18 cellular contexts compared by ENCODE assay signal in genomic region chr11:1879342-1879940, GRCh38. TPM values are rescaled to one million over a fixed set of nuclear protein-coding genes. Genes with fewer than 3 reads are reported as not detected.
DNase-seq lines count a peak whose midpoint lies in the region; ATAC-seq, FAIRE-seq and TF ChIP-seq lines count a peak whose summit lies in the region.
"Had no signal": no experiment of that assay in that cellular context is flagged by ENCODE, and none has a peak within 500 bp of the region (broad histone marks: within the 10 kb centered on the region; RNA-seq: fewer than 3 reads in every experiment).

No MANE protein-coding gene starts in this region.

- peaks cover 59 to 95% (median 91%) of the 10 kb centered on the region in 10 experiments for H3K4me1 ChIP-seq in BLaER1 treated with 17β-estradiol and CSF1 and Interleukin-3, amounts not matched to agents 10 nM and 100 nM
- H3K4me1 ChIP-seq in HepG2 (ENCODE audit: insufficient read depth, low read length) = peaks cover 32% of the 10 kb centered on the region
- peaks cover 76% of the 10 kb centered on the region for H3K4me1 ChIP-seq in skeletal muscle satellite cell (ENCODE audit: control insufficient read depth, insufficient read depth, low read length)
- no peaks in the 10 kb centered on the region for H3K4me1 ChIP-seq in mesendoderm (ENCODE audit: control insufficient read depth, low read depth, low read length)
- H3K4me1 ChIP-seq: HAP-1 had no signal

- no peak for TF ChIP-seq CTCF in HepG2 (CRISPR knock-in tag; IDR thresholded peaks at IDR 0.05)

- H2AK5ac ChIP-seq in mesendoderm (ENCODE audit: low read length) = no peak overlapping the region

- H3K4ac ChIP-seq in mesendoderm (ENCODE audit: low read depth, low read length) = no peak overlapping the region

- H3K79me2 ChIP-seq in HepG2 (ENCODE audit: insufficient read depth, low read length) (no peaks in the 10 kb centered on the region), mesendoderm (ENCODE audit: control insufficient read depth, insufficient read depth, low read length) (no peaks in the 10 kb centered on the region)

- no peak overlapping the region for H2AFZ ChIP-seq in HepG2 (ENCODE audit: low read length)

- H3K4me2 ChIP-seq in BLaER1 treated with 17β-estradiol and CSF1 and Interleukin-3, amounts not matched to agents 10 nM and 100 nM = peak overlapping the region; percentile 78 to 96 (median 93); a peak in 21 of 22 replicates
- H3K4me2 ChIP-seq in HepG2 (ENCODE audit: low read depth, low read length) = no peak overlapping the region
- H3K4me2 ChIP-seq in skeletal muscle satellite cell (ENCODE audit: low read length) = peak overlapping the region; percentile 67
- H3K4me2 ChIP-seq in mesendoderm (ENCODE audit: low read length) = no peak overlapping the region

- no peaks in the 10 kb centered on the region for H3K9me3 Mint-ChIP-seq in activated naive CD8-positive, alpha-beta T cell treated with anti-CD3 and anti-CD28 coated beads, Interleukin-2, amount 50 U/mL, for 24 hours

- CTCF ChIA-PET in HepG2 (lab: Yijun Ruan, JAX; ENCODE audit: low intra/inter-chr PET ratio, low total read pairs) = no interaction called here

- H3K9me3 ChIP-seq in BLaER1 treated with 17β-estradiol and CSF1 and Interleukin-3, amounts not matched to agents 10 nM and 100 nM (replicated peaks in 1 of 11) = no peaks in the 10 kb centered on the region
- H3K9me3 ChIP-seq in HepG2 (ENCODE audit: low read length) = no peaks in the 10 kb centered on the region
- no peaks in the 10 kb centered on the region for H3K9me3 ChIP-seq in skeletal muscle satellite cell (replicated peaks; ENCODE audit: low read length)
- H3K9me3 ChIP-seq: HAP-1 had no signal

- intact Hi-C loops in HepG2 (cut with micrococcal nuclease; ENCODE audit: unreplicated experiment) = loop anchor here (2.0 kb wide), 1 partner anchor 43 kb away; no protein-coding TSS in a partner anchor

- TF ChIP-seq EP300 in HepG2 (IDR thresholded peaks at IDR 0.05; ENCODE audit: low read depth in 2 of 2, low read length in 2 of 2) (no peak), HepG2 (CRISPR knock-in tag; IDR thresholded peaks at IDR 0.05; ENCODE audit: borderline replicate concordance) (no peak)

- H3K56ac ChIP-seq in mesendoderm (ENCODE audit: low read length) = no peak overlapping the region

- H3K27me3 Mint-ChIP-seq in activated naive CD8-positive, alpha-beta T cell treated with anti-CD3 and anti-CD28 coated beads, Interleukin-2, amount 50 U/mL, for 24 hours = no peaks in the 10 kb centered on the region

- H3K23ac ChIP-seq in mesendoderm (ENCODE audit: low read length) = no peak overlapping the region

- no peak for TF ChIP-seq POLR2A in HepG2 (IDR thresholded peaks at IDR 0.05; ENCODE audit: insufficient read depth in 1 of 2, low read depth in 2 of 2, low read length in 2 of 2)

- H4K20me1 ChIP-seq in BLaER1 treated with 17β-estradiol and CSF1 and Interleukin-3, amounts not matched to agents 10 nM and 100 nM = peaks cover 0 to 18% (median 0%) of the 10 kb centered on the region in 11 experiments; a peak in 4 of 22 replicates
- no peaks in the 10 kb centered on the region for H4K20me1 ChIP-seq in HepG2 (ENCODE audit: insufficient read depth, low read length)

- no peak overlapping the region for H2BK5ac ChIP-seq in mesendoderm (ENCODE audit: low read length)

- H3K4me1 Mint-ChIP-seq in activated naive CD8-positive, alpha-beta T cell treated with anti-CD3 and anti-CD28 coated beads, Interleukin-2, amount 50 U/mL, for 24 hours = peaks cover 12% of the 10 kb centered on the region

- H3K36me3 ChIP-seq in BLaER1 treated with 17β-estradiol and CSF1 and Interleukin-3, amounts not matched to agents 10 nM and 100 nM = peaks cover 0 to 4% (median 0%) of the 10 kb centered on the region in 11 experiments; a peak in 4 of 22 replicates
- H3K36me3 ChIP-seq in HepG2 (replicated peaks in 1 of 2; ENCODE audit: control insufficient read depth in 1 of 2, insufficient read depth in 2 of 2, low read length in 2 of 2) = no peaks in the 10 kb centered on the region
- peaks cover 52% of the 10 kb centered on the region for H3K36me3 ChIP-seq in skeletal muscle satellite cell (ENCODE audit: insufficient read depth, low read length)
- H3K36me3 ChIP-seq in mesendoderm (ENCODE audit: control insufficient read depth, insufficient read depth, low read length) = no peaks in the 10 kb centered on the region
- H3K36me3 ChIP-seq: HAP-1 had no signal

- no peak for ATAC-seq in activated naive CD8-positive, alpha-beta T cell treated with anti-CD3 and anti-CD28 coated beads, Interleukin-2, amount 50 U/mL, for 24 hours
- no peak for ATAC-seq in HepG2
- no peak for ATAC-seq in GM18502 (IDR thresholded peaks at IDR 0.05; ENCODE audit: poor library complexity, unreplicated experiment)

- H3K27ac ChIP-seq in BLaER1 treated with 17β-estradiol and CSF1 and Interleukin-3, amounts not matched to agents 10 nM and 100 nM = peak overlapping the region in 8 of 11 experiments; percentile 4 to 87 (median 82); a peak in 10 of 22 replicates
- H3K27ac ChIP-seq in HepG2 (ENCODE audit: extremely low read length, insufficient read depth, low read length) (no peak overlapping the region), mesendoderm (ENCODE audit: low read depth, low read length) (no peak overlapping the region)
- H3K27ac ChIP-seq: dorsolateral prefrontal cortex had no signal

- H3K79me1 ChIP-seq in mesendoderm (ENCODE audit: low read length) = no peaks in the 10 kb centered on the region

- BruUV-seq in HepG2 (replicated peaks; lab: Mats Ljungman, UMichigan) = no TSS peak

- H3K27me3 ChIP-seq in BLaER1 treated with 17β-estradiol and CSF1 and Interleukin-3, amounts not matched to agents 10 nM and 100 nM = no peaks in the 10 kb centered on the region
- peaks cover 8 to 55% of the 10 kb centered on the region in 2 experiments; a peak in 4 of 5 replicates for H3K27me3 ChIP-seq in HepG2 (ENCODE audit: control insufficient read depth in 1 of 2, insufficient read depth in 2 of 2, low read length in 2 of 2)
- H3K27me3 ChIP-seq in skeletal muscle satellite cell (ENCODE audit: control insufficient read depth, insufficient read depth, low read length) = no peaks in the 10 kb centered on the region
- no peaks in the 10 kb centered on the region for H3K27me3 ChIP-seq in mesendoderm (ENCODE audit: insufficient read depth, low read length, poor library complexity)
- H3K27me3 ChIP-seq: dorsolateral prefrontal cortex had no signal

- H2BK15ac ChIP-seq in mesendoderm (replicated peaks; ENCODE audit: low read depth) = no peak overlapping the region

- no peak for TF ChIP-seq RAD21 in HepG2 (CRISPR knock-in tag; IDR thresholded peaks at IDR 0.05)

- no peak overlapping the region for H4K8ac ChIP-seq in mesendoderm (ENCODE audit: low read depth, low read length)

- H3K9ac ChIP-seq in BLaER1 treated with 17β-estradiol and CSF1 and Interleukin-3, amounts not matched to agents 10 nM and 100 nM = peak overlapping the region in 6 of 11 experiments; percentile 3 to 74 (median 70); a peak in 4 of 22 replicates
- no peak overlapping the region for H3K9ac ChIP-seq in HepG2 (ENCODE audit: insufficient read depth, low read depth, low read length)
- H3K9ac ChIP-seq in skeletal muscle satellite cell (ENCODE audit: low read depth, low read length) = peak overlapping the region; percentile 92
- H3K9ac ChIP-seq in mesendoderm (ENCODE audit: low read length) = no peak overlapping the region

- no peak overlapping the region for H3K4me3 Mint-ChIP-seq in activated naive CD8-positive, alpha-beta T cell treated with anti-CD3 and anti-CD28 coated beads, Interleukin-2, amount 50 U/mL, for 24 hours

- H3K18ac ChIP-seq in mesendoderm (ENCODE audit: low read length) = no peak overlapping the region

- no peak for FAIRE-seq in HepG2 (lab: Jason Lieb, UNC)

- no peak overlapping the region for H3K4me3 ChIP-seq in BLaER1 treated with 17β-estradiol and CSF1 and Interleukin-3, amounts not matched to agents 10 nM and 100 nM
- no peak overlapping the region for H3K4me3 ChIP-seq in HepG2 (replicated peaks in 1 of 3; ENCODE audit: insufficient read depth in 1 of 3, low read depth in 2 of 3, low read length in 3 of 3)
- no peak overlapping the region for H3K4me3 ChIP-seq in skeletal muscle satellite cell (ENCODE audit: low read length)
- H3K4me3 ChIP-seq in mesendoderm (ENCODE audit: low read length) = no peak overlapping the region
- H3K4me3 ChIP-seq: dorsolateral prefrontal cortex, HAP-1 had no signal

- no peak overlapping the region for H4K5ac ChIP-seq in mesendoderm (ENCODE audit: low read length)

- H3K27ac Mint-ChIP-seq in activated naive CD8-positive, alpha-beta T cell treated with anti-CD3 and anti-CD28 coated beads, Interleukin-2, amount 50 U/mL, for 24 hours = no peak overlapping the region

- H2BK120ac ChIP-seq in mesendoderm (ENCODE audit: low read depth, low read length) = no peak overlapping the region

- 74% methylated on average over 3 of the region's 13 CpGs for WGBS in HepG2 (ENCODE audit: low lambda C conversion rate)
- WGBS in mesendoderm (ENCODE audit: extremely low coverage, insufficient coverage, low lambda C conversion rate) = no CpG with 5 or more reads among the region's 13 CpGs

- POLR2A ChIA-PET in HepG2 (lab: Yijun Ruan, JAX) = no interaction called here

- no peaks in the 10 kb centered on the region for H3K36me3 Mint-ChIP-seq in activated naive CD8-positive, alpha-beta T cell treated with anti-CD3 and anti-CD28 coated beads, Interleukin-2, amount 50 U/mL, for 24 hours (ENCODE audit: low read depth)

- in situ Hi-C loops in HepG2 (cut with HindIII; ENCODE audit: extremely low pct_ligation_motif_present, low pct_unique_long_range_greater_than_20kb) = no loop called here

- DNase-seq in activated naive CD8-positive, alpha-beta T cell treated with anti-CD3 and anti-CD28 coated beads, Interleukin-2, amount 50 U/mL, for 24 hours = peak; percentile 1
- DNase-seq in HepG2 (ENCODE audit: low spot score) = no peak
- no peak for DNase-seq in NCI-H1105 treated with DMSO at 0.1 percent for 48 hours (lab: John Stamatoyannopoulos, UW)
- no peak for DNase-seq in T-helper 9 cell
- DNase-seq in mesendoderm = no peak
- DNase-seq: amniotic stem cell; foreskin melanocyte; NCI-H1092 treated with DMSO at 0.1 percent for 48 hours; stimulated activated CD4-positive, alpha-beta T cell treated with anti-CD3 and anti-CD28 coated beads, Interleukin-1b, Interleukin-23, amount 100 ng/mL, for 48 hours had no signal

RNA-seq across cellular contexts. Expression of gene PRR33, which starts 12.3 kb away (rescaled TPM):
- not detected in 2 replicates for total RNA-seq in HepG2 (2016; rRNA removed; fragmentation: Illumina TruSeq; extraction: Trizol)
- not detected in 2 replicates for total RNA-seq in HepG2 (2016; cell fraction: cytosol; rRNA removed; fragmentation: Illumina TruSeq; extraction: Trizol; ENCODE audit: low read depth)
- not detected in 2 replicates for total RNA-seq in HepG2 (2016; cell fraction: insoluble cytoplasmic fraction; rRNA removed; fragmentation: Illumina TruSeq; extraction: Trizol)
- not detected in 2 replicates for total RNA-seq in HepG2 (2016; cell fraction: membrane; rRNA removed; fragmentation: Illumina TruSeq; extraction: Trizol)
- not detected in 2 replicates for total RNA-seq in HepG2 (2016; cell fraction: nucleus; rRNA removed; fragmentation: Illumina TruSeq; extraction: Trizol)
- not detected in 2 replicates for polyA plus RNA-seq in HepG2 (2011; rRNA removed)
- polyA plus RNA-seq in HepG2 (2011; cell fraction: cytosol; rRNA removed) = not detected in 2 replicates
- polyA plus RNA-seq in HepG2 (2011; cell fraction: nucleus; rRNA removed) = not detected in 2 replicates
- polyA plus RNA-seq in HepG2 (2012) = 0.05 TPM in 1 of 2 replicates, not detected in the other
- not detected in 2 replicates for polyA plus RNA-seq in HepG2 (2016; cell fraction: cytosol; fragmentation: Illumina TruSeq; extraction: Trizol; ENCODE audit: low read depth)
- polyA plus RNA-seq in HepG2 (2016; cell fraction: insoluble cytoplasmic fraction; fragmentation: Illumina TruSeq; extraction: Trizol; ENCODE audit: low read depth) = not detected in 2 replicates
- polyA plus RNA-seq in HepG2 (2016; cell fraction: membrane; fragmentation: Illumina TruSeq; extraction: Trizol; ENCODE audit: low read depth) = not detected in 2 replicates
- polyA plus RNA-seq in HepG2 (2016; cell fraction: nucleus; fragmentation: Illumina TruSeq; extraction: Trizol; ENCODE audit: insufficient read depth, low read depth) = not detected in 2 replicates
- polyA minus RNA-seq in HepG2 (2011; rRNA and poly(A)+ RNA removed; ENCODE audit: low replicate concordance) = not detected in 2 replicates
- polyA minus RNA-seq in HepG2 (2011; cell fraction: cytosol; rRNA and poly(A)+ RNA removed) = not detected in 2 replicates
- not detected in 2 replicates for polyA minus RNA-seq in HepG2 (2011; cell fraction: nucleus; rRNA and poly(A)+ RNA removed)
- not detected in 2 replicates for total RNA-seq in skeletal muscle satellite cell (2012; rRNA removed)
- polyA plus RNA-seq in mesendoderm (2013, experiment 1 of 2) = not detected
- polyA plus RNA-seq in mesendoderm (2013, experiment 2 of 2) = 0.01 TPM
- total RNA-seq: dorsolateral prefrontal cortex, HT1080, kidney epithelial cell, NCI-H460, RPMI7951 had no signal

RNA-seq across cellular contexts. Expression of gene LSP1, which starts 26.6 kb away (rescaled TPM):
- 0.29 and 1.00 TPM in 2 replicates for total RNA-seq in HepG2 (2016; rRNA removed; fragmentation: Illumina TruSeq; extraction: Trizol)
- total RNA-seq in HepG2 (2016; cell fraction: cytosol; rRNA removed; fragmentation: Illumina TruSeq; extraction: Trizol; ENCODE audit: low read depth) = 0.35 and 2.3 TPM in 2 replicates
- 0.65 and 1.00 TPM in 2 replicates for total RNA-seq in HepG2 (2016; cell fraction: insoluble cytoplasmic fraction; rRNA removed; fragmentation: Illumina TruSeq; extraction: Trizol)
- 1.00 and 1.5 TPM in 2 replicates for total RNA-seq in HepG2 (2016; cell fraction: membrane; rRNA removed; fragmentation: Illumina TruSeq; extraction: Trizol)
- not detected in 2 replicates for total RNA-seq in HepG2 (2016; cell fraction: nucleus; rRNA removed; fragmentation: Illumina TruSeq; extraction: Trizol)
- polyA plus RNA-seq in HepG2 (2011; rRNA removed) = 0.59 and 1.5 TPM in 2 replicates
- 0.87 and 0.93 TPM in 2 replicates for polyA plus RNA-seq in HepG2 (2011; cell fraction: cytosol; rRNA removed)
- polyA plus RNA-seq in HepG2 (2011; cell fraction: nucleus; rRNA removed) = 1.4 and 10.9 TPM in 2 replicates
- polyA plus RNA-seq in HepG2 (2012) = 0.93 and 1.1 TPM in 2 replicates
- 0.59 and 1.5 TPM in 2 replicates for polyA plus RNA-seq in HepG2 (2016; cell fraction: cytosol; fragmentation: Illumina TruSeq; extraction: Trizol; ENCODE audit: low read depth)
- polyA plus RNA-seq in HepG2 (2016; cell fraction: insoluble cytoplasmic fraction; fragmentation: Illumina TruSeq; extraction: Trizol; ENCODE audit: low read depth) = 0.38 and 0.45 TPM in 2 replicates
- polyA plus RNA-seq in HepG2 (2016; cell fraction: membrane; fragmentation: Illumina TruSeq; extraction: Trizol; ENCODE audit: low read depth) = 0.73 and 1.2 TPM in 2 replicates
- polyA plus RNA-seq in HepG2 (2016; cell fraction: nucleus; fragmentation: Illumina TruSeq; extraction: Trizol; ENCODE audit: insufficient read depth, low read depth) = 0.79 and 0.90 TPM in 2 replicates
- 0.28 and 0.60 TPM in 2 replicates for polyA minus RNA-seq in HepG2 (2011; rRNA and poly(A)+ RNA removed; ENCODE audit: low replicate concordance)
- 0.59 and 0.70 TPM in 2 replicates for polyA minus RNA-seq in HepG2 (2011; cell fraction: cytosol; rRNA and poly(A)+ RNA removed)
- polyA minus RNA-seq in HepG2 (2011; cell fraction: nucleus; rRNA and poly(A)+ RNA removed) = not detected in 2 replicates
- total RNA-seq in skeletal muscle satellite cell (2012; rRNA removed) = 56.3 and 63.6 TPM in 2 replicates
- 0.08 TPM for polyA plus RNA-seq in mesendoderm (2013, experiment 1 of 2)
- polyA plus RNA-seq in mesendoderm (2013, experiment 2 of 2) = 0.03 TPM
- total RNA-seq: kidney epithelial cell, NCI-H460 had no signal

RNA-seq across cellular contexts. Expression of gene TNNT3, which starts 40.1 kb away (rescaled TPM):
- total RNA-seq in HepG2 (2016; rRNA removed; fragmentation: Illumina TruSeq; extraction: Trizol) = not detected in 2 replicates
- not detected in 2 replicates for total RNA-seq in HepG2 (2016; cell fraction: cytosol; rRNA removed; fragmentation: Illumina TruSeq; extraction: Trizol; ENCODE audit: low read depth)
- not detected in 2 replicates for total RNA-seq in HepG2 (2016; cell fraction: insoluble cytoplasmic fraction; rRNA removed; fragmentation: Illumina TruSeq; extraction: Trizol)
- total RNA-seq in HepG2 (2016; cell fraction: membrane; rRNA removed; fragmentation: Illumina TruSeq; extraction: Trizol) = not detected in 2 replicates
- not detected in 2 replicates for total RNA-seq in HepG2 (2016; cell fraction: nucleus; rRNA removed; fragmentation: Illumina TruSeq; extraction: Trizol)
- not detected in 2 replicates for polyA plus RNA-seq in HepG2 (2011; rRNA removed)
- not detected in 2 replicates for polyA plus RNA-seq in HepG2 (2011; cell fraction: cytosol; rRNA removed)
- not detected in 2 replicates for polyA plus RNA-seq in HepG2 (2011; cell fraction: nucleus; rRNA removed)
- not detected in 2 replicates for polyA plus RNA-seq in HepG2 (2012)
- not detected in 2 replicates for polyA plus RNA-seq in HepG2 (2016; cell fraction: cytosol; fragmentation: Illumina TruSeq; extraction: Trizol; ENCODE audit: low read depth)
- not detected in 2 replicates for polyA plus RNA-seq in HepG2 (2016; cell fraction: insoluble cytoplasmic fraction; fragmentation: Illumina TruSeq; extraction: Trizol; ENCODE audit: low read depth)
- polyA plus RNA-seq in HepG2 (2016; cell fraction: membrane; fragmentation: Illumina TruSeq; extraction: Trizol; ENCODE audit: low read depth) = not detected in 2 replicates
- not detected in 2 replicates for polyA plus RNA-seq in HepG2 (2016; cell fraction: nucleus; fragmentation: Illumina TruSeq; extraction: Trizol; ENCODE audit: insufficient read depth, low read depth)
- polyA minus RNA-seq in HepG2 (2011; rRNA and poly(A)+ RNA removed; ENCODE audit: low replicate concordance) = not detected in 2 replicates
- polyA minus RNA-seq in HepG2 (2011; cell fraction: cytosol; rRNA and poly(A)+ RNA removed) = not detected in 2 replicates
- not detected in 2 replicates for polyA minus RNA-seq in HepG2 (2011; cell fraction: nucleus; rRNA and poly(A)+ RNA removed)
- total RNA-seq in skeletal muscle satellite cell (2012; rRNA removed) = 17.7 TPM in 1 of 2 replicates, not detected in the other
- polyA plus RNA-seq in mesendoderm (2013, experiment 1 of 2) = not detected
- not detected for polyA plus RNA-seq in mesendoderm (2013, experiment 2 of 2)
- total RNA-seq: HT1080, kidney epithelial cell, NCI-H460, RPMI7951 had no signal

RNA-seq across cellular contexts. Expression of gene TNNI2, which starts 40.7 kb away (rescaled TPM):
- 7.2 and 8.5 TPM in 2 replicates for total RNA-seq in HepG2 (2016; rRNA removed; fragmentation: Illumina TruSeq; extraction: Trizol)
- total RNA-seq in HepG2 (2016; cell fraction: cytosol; rRNA removed; fragmentation: Illumina TruSeq; extraction: Trizol; ENCODE audit: low read depth) = 4.6 and 5.0 TPM in 2 replicates
- 6.9 and 7.7 TPM in 2 replicates for total RNA-seq in HepG2 (2016; cell fraction: insoluble cytoplasmic fraction; rRNA removed; fragmentation: Illumina TruSeq; extraction: Trizol)
- 5.9 and 6.3 TPM in 2 replicates for total RNA-seq in HepG2 (2016; cell fraction: membrane; rRNA removed; fragmentation: Illumina TruSeq; extraction: Trizol)
- total RNA-seq in HepG2 (2016; cell fraction: nucleus; rRNA removed; fragmentation: Illumina TruSeq; extraction: Trizol) = 2.2 and 3.4 TPM in 2 replicates
- 12.0 and 21.2 TPM in 2 replicates for polyA plus RNA-seq in HepG2 (2011; rRNA removed)
- polyA plus RNA-seq in HepG2 (2011; cell fraction: cytosol; rRNA removed) = 19.5 and 30.5 TPM in 2 replicates
- polyA plus RNA-seq in HepG2 (2011; cell fraction: nucleus; rRNA removed) = 47.5 and 50.6 TPM in 2 replicates
- polyA plus RNA-seq in HepG2 (2012) = 52.9 and 67.0 TPM in 2 replicates
- polyA plus RNA-seq in HepG2 (2016; cell fraction: cytosol; fragmentation: Illumina TruSeq; extraction: Trizol; ENCODE audit: low read depth) = 7.5 and 8.0 TPM in 2 replicates
- polyA plus RNA-seq in HepG2 (2016; cell fraction: insoluble cytoplasmic fraction; fragmentation: Illumina TruSeq; extraction: Trizol; ENCODE audit: low read depth) = 6.6 and 8.3 TPM in 2 replicates
- polyA plus RNA-seq in HepG2 (2016; cell fraction: membrane; fragmentation: Illumina TruSeq; extraction: Trizol; ENCODE audit: low read depth) = 4.0 and 6.2 TPM in 2 replicates
- polyA plus RNA-seq in HepG2 (2016; cell fraction: nucleus; fragmentation: Illumina TruSeq; extraction: Trizol; ENCODE audit: insufficient read depth, low read depth) = 5.3 and 9.8 TPM in 2 replicates
- polyA minus RNA-seq in HepG2 (2011; rRNA and poly(A)+ RNA removed; ENCODE audit: low replicate concordance) = 2.8 TPM in 1 of 2 replicates, not detected in the other
- 3.9 and 4.6 TPM in 2 replicates for polyA minus RNA-seq in HepG2 (2011; cell fraction: cytosol; rRNA and poly(A)+ RNA removed)
- polyA minus RNA-seq in HepG2 (2011; cell fraction: nucleus; rRNA and poly(A)+ RNA removed) = 2.6 and 3.2 TPM in 2 replicates
- 0.87 TPM in 1 of 2 replicates, not detected in the other for total RNA-seq in skeletal muscle satellite cell (2012; rRNA removed)
- not detected for polyA plus RNA-seq in mesendoderm (2013, experiment 1 of 2)
- polyA plus RNA-seq in mesendoderm (2013, experiment 2 of 2) = not detected
- total RNA-seq: HT1080, kidney epithelial cell, NCI-H460 had no signal

RNA-seq across cellular contexts. Expression of gene SYT8, which starts 44.7 kb away (rescaled TPM):
- total RNA-seq in HepG2 (2016; rRNA removed; fragmentation: Illumina TruSeq; extraction: Trizol) = 0.60 TPM in 1 of 2 replicates, not detected in the other
- total RNA-seq in HepG2 (2016; cell fraction: cytosol; rRNA removed; fragmentation: Illumina TruSeq; extraction: Trizol; ENCODE audit: low read depth) = not detected in 2 replicates
- total RNA-seq in HepG2 (2016; cell fraction: insoluble cytoplasmic fraction; rRNA removed; fragmentation: Illumina TruSeq; extraction: Trizol) = 0.19 TPM in 1 of 2 replicates, not detected in the other
- total RNA-seq in HepG2 (2016; cell fraction: membrane; rRNA removed; fragmentation: Illumina TruSeq; extraction: Trizol) = 0.12 and 0.24 TPM in 2 replicates
- 0.38 and 1.4 TPM in 2 replicates for total RNA-seq in HepG2 (2016; cell fraction: nucleus; rRNA removed; fragmentation: Illumina TruSeq; extraction: Trizol)
- 2.1 and 2.3 TPM in 2 replicates for polyA plus RNA-seq in HepG2 (2011; rRNA removed)
- polyA plus RNA-seq in HepG2 (2011; cell fraction: cytosol; rRNA removed) = 0.23 and 0.67 TPM in 2 replicates
- 64.9 and 87.5 TPM in 2 replicates for polyA plus RNA-seq in HepG2 (2011; cell fraction: nucleus; rRNA removed)
- 0.56 and 1.3 TPM in 2 replicates for polyA plus RNA-seq in HepG2 (2012)
- not detected in 2 replicates for polyA plus RNA-seq in HepG2 (2016; cell fraction: cytosol; fragmentation: Illumina TruSeq; extraction: Trizol; ENCODE audit: low read depth)
- not detected in 2 replicates for polyA plus RNA-seq in HepG2 (2016; cell fraction: insoluble cytoplasmic fraction; fragmentation: Illumina TruSeq; extraction: Trizol; ENCODE audit: low read depth)
- polyA plus RNA-seq in HepG2 (2016; cell fraction: membrane; fragmentation: Illumina TruSeq; extraction: Trizol; ENCODE audit: low read depth) = not detected in 2 replicates
- 1.7 and 2.2 TPM in 2 replicates for polyA plus RNA-seq in HepG2 (2016; cell fraction: nucleus; fragmentation: Illumina TruSeq; extraction: Trizol; ENCODE audit: insufficient read depth, low read depth)
- polyA minus RNA-seq in HepG2 (2011; rRNA and poly(A)+ RNA removed; ENCODE audit: low replicate concordance) = 0.28 TPM in 1 of 2 replicates, not detected in the other
- polyA minus RNA-seq in HepG2 (2011; cell fraction: cytosol; rRNA and poly(A)+ RNA removed) = 0.62 TPM in 1 of 2 replicates, not detected in the other
- 2.9 and 3.7 TPM in 2 replicates for polyA minus RNA-seq in HepG2 (2011; cell fraction: nucleus; rRNA and poly(A)+ RNA removed)
- total RNA-seq in skeletal muscle satellite cell (2012; rRNA removed) = under 0.01 TPM in 1 of 2 replicates, not detected in the other
- polyA plus RNA-seq in mesendoderm (2013, experiment 1 of 2) = not detected
- not detected for polyA plus RNA-seq in mesendoderm (2013, experiment 2 of 2)
- total RNA-seq: HT1080, NCI-H460, RPMI7951 had no signal

Comparison
In these comparisons a context has a peak if more than half of its experiments do, and no peak if none do; other contexts are left out.
1. H3K27ac ChIP-seq: peak in BLaER1 treated with 17β-estradiol and CSF1 and Interleukin-3, amounts not matched to agents 10 nM and 100 nM (8 of 11); none in HepG2 (single experiment) and mesendoderm (single experiment).
2. H3K4me2 ChIP-seq: peak in BLaER1 treated with 17β-estradiol and CSF1 and Interleukin-3, amounts not matched to agents 10 nM and 100 nM (11 of 11) and skeletal muscle satellite cell (single experiment); none in HepG2 (single experiment) and mesendoderm (single experiment).
3. H3K9ac ChIP-seq: peak in BLaER1 treated with 17β-estradiol and CSF1 and Interleukin-3, amounts not matched to agents 10 nM and 100 nM (6 of 11) and skeletal muscle satellite cell (single experiment); none in HepG2 (single experiment) and mesendoderm (single experiment).